ENCODE assay signal across 7 cellular contexts in genomic region chr17:2056221-2057129, GRCh38. TPM values are rescaled to one million over a fixed set of nuclear protein-coding genes. Genes with fewer than 3 reads are reported as not detected.
DNase-seq lines count a peak whose midpoint lies in the region; ATAC-seq lines count a peak whose summit lies in the region.

No MANE protein-coding gene starts in this region.

- peak; percentile 57 to 73 for DNase-seq in activated naive CD4-positive, alpha-beta T cell treated with anti-CD3 and anti-CD28 coated beads, Interleukin-2, amount 50 U/mL, for 72 hours (ENCODE audit: low spot score in 2 of 2)
- peak; percentile 46 for DNase-seq in stimulated activated naive CD4-positive, alpha-beta T cell treated with Interleukin-2 at 50 U/mL for 16 hours (lab: John Stamatoyannopoulos, UW)
- DNase-seq in NCI-H446 treated with DMSO at 0.1 percent for 48 hours (lab: John Stamatoyannopoulos, UW): no peak

- no peaks in the 10 kb centered on the region for H3K9me3 ChIP-seq in HUES48 (ENCODE audit: control insufficient read depth, insufficient read depth, low read length)

- no peak overlapping the region for H3K27ac ChIP-seq in HUES48 (ENCODE audit: low read depth, low read length)
- peak overlapping the region; percentile 18 for H3K27ac ChIP-seq in layer of hippocampus (ENCODE audit: low read depth, low read length)

- peak overlapping the region in 1 of 2 donors; percentile 87 for H3K27ac Mint-ChIP-seq in activated naive CD4-positive, alpha-beta T cell treated with anti-CD3 and anti-CD28 coated beads, Interleukin-2, amount 50 U/mL, for 72 hours

- peaks cover 9% of the 10 kb centered on the region for H3K4me1 ChIP-seq in HUES48 (ENCODE audit: control insufficient read depth, insufficient read depth, low read length)

- peaks cover 84% of the 10 kb centered on the region for H3K27me3 ChIP-seq in HUES48 (ENCODE audit: control insufficient read depth, insufficient read depth, low read length)
- peaks cover 3% of the 10 kb centered on the region for H3K27me3 ChIP-seq in layer of hippocampus (ENCODE audit: control insufficient read depth, insufficient read depth, low read length)

- no peak overlapping the region for H3K9ac ChIP-seq in HUES48 (ENCODE audit: low read depth, low read length)

- no peaks in the 10 kb centered on the region for H3K9me3 Mint-ChIP-seq in activated naive CD4-positive, alpha-beta T cell treated with anti-CD3 and anti-CD28 coated beads, Interleukin-2, amount 50 U/mL, for 72 hours

- peaks cover 15% of the 10 kb centered on the region in 2 donors for H3K36me3 Mint-ChIP-seq in activated naive CD4-positive, alpha-beta T cell treated with anti-CD3 and anti-CD28 coated beads, Interleukin-2, amount 50 U/mL, for 72 hours

- H3K4me3 ChIP-seq in HUES48 (ENCODE audit: low read depth, low read length): peak overlapping the region; percentile 6

- no peaks in the 10 kb centered on the region for H3K36me3 ChIP-seq in HUES48 (ENCODE audit: control insufficient read depth, insufficient read depth, low read length)

- no peak for ATAC-seq in activated naive CD4-positive, alpha-beta T cell treated with anti-CD3 and anti-CD28 coated beads, Interleukin-2, amount 50 U/mL, for 72 hours
- no peak for ATAC-seq in GM21367 (IDR thresholded peaks at IDR 0.05; ENCODE audit: unreplicated experiment)
- no peak for ATAC-seq in GM21360 (IDR thresholded peaks at IDR 0.05; ENCODE audit: unreplicated experiment)

RNA-seq across cellular contexts. Expression of gene HIC1, which starts 1.6 kb away (rescaled TPM):
- total RNA-seq in activated naive CD4-positive, alpha-beta T cell treated with anti-CD3 and anti-CD28 coated beads, Interleukin-2, amount 50 U/mL, for 72 hours: 10 to 100 TPM; 36.8 to 41.8 TPM

RNA-seq across cellular contexts. Expression of gene OVCA2, which starts 14.7 kb away (rescaled TPM):
- total RNA-seq in activated naive CD4-positive, alpha-beta T cell treated with anti-CD3 and anti-CD28 coated beads, Interleukin-2, amount 50 U/mL, for 72 hours: 10 to 100 TPM; 21.8 to 30.7 TPM

RNA-seq across cellular contexts. Expression of gene DPH1, which starts 26.5 kb away (rescaled TPM):
- total RNA-seq in activated naive CD4-positive, alpha-beta T cell treated with anti-CD3 and anti-CD28 coated beads, Interleukin-2, amount 50 U/mL, for 72 hours: 10 to 100 TPM; 30.5 to 38.0 TPM

RNA-seq across cellular contexts. Expression of gene RTN4RL1, which starts 31.3 kb away (rescaled TPM):
- under 1 TPM; 0.06 to 0.07 TPM for total RNA-seq in activated naive CD4-positive, alpha-beta T cell treated with anti-CD3 and anti-CD28 coated beads, Interleukin-2, amount 50 U/mL, for 72 hours
